ENCODE assay signal across 1 cellular context in the genomic region with DNA sequence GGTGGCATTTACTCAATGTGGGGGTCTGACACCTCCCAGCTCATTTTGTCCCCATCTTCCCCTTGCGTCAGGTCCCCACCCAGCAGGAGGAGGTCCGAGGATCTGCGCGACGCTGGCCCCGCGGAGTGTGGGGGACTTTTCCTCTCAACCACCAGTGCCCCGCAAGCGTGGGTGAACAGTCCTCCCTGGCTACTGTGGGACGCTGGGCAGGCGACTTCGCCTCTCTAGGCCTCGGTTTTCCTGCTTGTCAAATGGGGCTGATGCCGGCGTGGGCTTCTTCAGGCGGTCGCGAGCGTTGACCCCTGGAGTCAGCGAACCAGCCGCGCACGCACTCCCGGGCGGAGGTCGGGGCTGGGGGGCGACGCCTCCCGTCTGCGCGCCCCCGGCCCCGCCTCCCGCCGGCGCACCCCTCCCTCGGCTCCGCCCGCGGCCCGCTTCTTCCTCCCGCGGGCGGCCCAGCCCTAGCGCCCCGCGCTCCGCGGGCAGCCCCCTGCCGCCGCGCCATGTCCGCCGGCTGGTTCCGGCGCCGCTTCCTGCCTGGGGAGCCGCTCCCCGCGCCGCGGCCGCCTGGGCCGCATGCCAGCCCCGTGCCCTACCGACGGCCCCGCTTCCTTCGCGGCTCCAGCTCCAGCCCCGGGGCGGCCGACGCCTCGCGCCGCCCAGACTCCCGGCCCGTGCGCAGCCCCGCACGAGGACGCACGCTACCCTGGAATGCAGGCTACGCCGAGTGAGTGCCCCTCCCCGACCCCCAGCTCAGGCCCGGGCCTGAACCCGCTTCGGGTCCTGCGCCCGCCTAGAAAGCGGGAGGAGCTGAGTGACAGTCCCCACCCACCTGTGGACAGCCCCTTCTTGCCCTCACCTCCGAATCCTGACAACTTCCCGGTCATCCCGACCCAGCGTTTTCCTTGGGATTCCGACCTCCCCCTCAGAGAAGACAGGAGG.
TF ChIP-seq lines count a peak whose summit lies in the region.

A gene with protein sequence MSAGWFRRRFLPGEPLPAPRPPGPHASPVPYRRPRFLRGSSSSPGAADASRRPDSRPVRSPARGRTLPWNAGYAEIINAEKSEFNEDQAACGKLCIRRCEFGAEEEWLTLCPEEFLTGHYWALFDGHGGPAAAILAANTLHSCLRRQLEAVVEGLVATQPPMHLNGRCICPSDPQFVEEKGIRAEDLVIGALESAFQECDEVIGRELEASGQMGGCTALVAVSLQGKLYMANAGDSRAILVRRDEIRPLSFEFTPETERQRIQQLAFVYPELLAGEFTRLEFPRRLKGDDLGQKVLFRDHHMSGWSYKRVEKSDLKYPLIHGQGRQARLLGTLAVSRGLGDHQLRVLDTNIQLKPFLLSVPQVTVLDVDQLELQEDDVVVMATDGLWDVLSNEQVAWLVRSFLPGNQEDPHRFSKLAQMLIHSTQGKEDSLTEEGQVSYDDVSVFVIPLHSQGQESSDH (plus strand): TSS at position 438 of the 942 bp plus-strand sequence. CDS start 66 bp downstream, at position 504.

TF ChIP-seq in WTC11, 78 proteins besides CTCF, POLR2A, EP300 and RAD21 (continued from another document and continues in another):
- TF ChIP-seq, protein P1, sequence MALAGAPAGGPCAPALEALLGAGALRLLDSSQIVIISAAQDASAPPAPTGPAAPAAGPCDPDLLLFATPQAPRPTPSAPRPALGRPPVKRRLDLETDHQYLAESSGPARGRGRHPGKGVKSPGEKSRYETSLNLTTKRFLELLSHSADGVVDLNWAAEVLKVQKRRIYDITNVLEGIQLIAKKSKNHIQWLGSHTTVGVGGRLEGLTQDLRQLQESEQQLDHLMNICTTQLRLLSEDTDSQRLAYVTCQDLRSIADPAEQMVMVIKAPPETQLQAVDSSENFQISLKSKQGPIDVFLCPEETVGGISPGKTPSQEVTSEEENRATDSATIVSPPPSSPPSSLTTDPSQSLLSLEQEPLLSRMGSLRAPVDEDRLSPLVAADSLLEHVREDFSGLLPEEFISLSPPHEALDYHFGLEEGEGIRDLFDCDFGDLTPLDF (CRISPR knock-in tag; IDR thresholded peaks at IDR 0.05) = no peak
- TF ChIP-seq, protein P2, sequence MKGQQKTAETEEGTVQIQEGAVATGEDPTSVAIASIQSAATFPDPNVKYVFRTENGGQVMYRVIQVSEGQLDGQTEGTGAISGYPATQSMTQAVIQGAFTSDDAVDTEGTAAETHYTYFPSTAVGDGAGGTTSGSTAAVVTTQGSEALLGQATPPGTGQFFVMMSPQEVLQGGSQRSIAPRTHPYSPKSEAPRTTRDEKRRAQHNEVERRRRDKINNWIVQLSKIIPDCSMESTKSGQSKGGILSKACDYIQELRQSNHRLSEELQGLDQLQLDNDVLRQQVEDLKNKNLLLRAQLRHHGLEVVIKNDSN (CRISPR knock-in tag; IDR thresholded peaks at IDR 0.05) = no peak
- TF ChIP-seq NFATC4 (CRISPR knock-in tag; IDR thresholded peaks at IDR 0.05) (no peak), NR3C1 (CRISPR knock-in tag; conservative IDR thresholded peaks at IDR 0.05; ENCODE audit: low read depth) (no peak), ZNF416 (CRISPR knock-in tag; IDR thresholded peaks at IDR 0.05) (no peak), RELA (CRISPR knock-in tag; IDR thresholded peaks at IDR 0.05; ENCODE audit: borderline replicate concordance) (0 out of 2 replicates have a peak, but pooled peaks have one; percentile 78), MXD4 (CRISPR knock-in tag; IDR thresholded peaks at IDR 0.05; ENCODE audit: borderline replicate concordance) (no peak), RORB (CRISPR knock-in tag; IDR thresholded peaks at IDR 0.05) (no peak), ZNF121 (CRISPR knock-in tag; IDR thresholded peaks at IDR 0.05) (no peak), GABPB1 (CRISPR knock-in tag; IDR thresholded peaks at IDR 0.05) (no peak), JAZF1 (CRISPR knock-in tag; IDR thresholded peaks at IDR 0.05) (no peak), SMAD3 (CRISPR knock-in tag; IDR thresholded peaks at IDR 0.05; ENCODE audit: borderline replicate concordance) (no peak), TEAD1 (CRISPR knock-in tag; IDR thresholded peaks at IDR 0.05) (peak; percentile 91), FOXK1 (CRISPR knock-in tag; IDR thresholded peaks at IDR 0.05) (no peak; the same call in 1 of the 2 replicates), ZBTB21 (CRISPR knock-in tag; IDR thresholded peaks at IDR 0.05; ENCODE audit: borderline replicate concordance) (no peak), OVOL2 (CRISPR knock-in tag; IDR thresholded peaks at IDR 0.05; ENCODE audit: borderline replicate concordance) (no peak), NR1H2 (CRISPR knock-in tag; IDR thresholded peaks at IDR 0.05) (no peak), ATF1 (CRISPR knock-in tag; IDR thresholded peaks at IDR 0.05) (no peak)
- TF ChIP-seq, protein P3, sequence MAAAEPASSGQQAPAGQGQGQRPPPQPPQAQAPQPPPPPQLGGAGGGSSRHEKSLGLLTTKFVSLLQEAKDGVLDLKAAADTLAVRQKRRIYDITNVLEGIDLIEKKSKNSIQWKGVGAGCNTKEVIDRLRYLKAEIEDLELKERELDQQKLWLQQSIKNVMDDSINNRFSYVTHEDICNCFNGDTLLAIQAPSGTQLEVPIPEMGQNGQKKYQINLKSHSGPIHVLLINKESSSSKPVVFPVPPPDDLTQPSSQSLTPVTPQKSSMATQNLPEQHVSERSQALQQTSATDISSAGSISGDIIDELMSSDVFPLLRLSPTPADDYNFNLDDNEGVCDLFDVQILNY (CRISPR knock-in tag; IDR thresholded peaks at IDR 0.05) = peak; percentile 66
- TF ChIP-seq, protein P4, sequence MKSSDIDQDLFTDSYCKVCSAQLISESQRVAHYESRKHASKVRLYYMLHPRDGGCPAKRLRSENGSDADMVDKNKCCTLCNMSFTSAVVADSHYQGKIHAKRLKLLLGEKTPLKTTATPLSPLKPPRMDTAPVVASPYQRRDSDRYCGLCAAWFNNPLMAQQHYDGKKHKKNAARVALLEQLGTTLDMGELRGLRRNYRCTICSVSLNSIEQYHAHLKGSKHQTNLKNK (CRISPR knock-in tag; IDR thresholded peaks at IDR 0.05) = no peak
- TF ChIP-seq, protein P5, sequence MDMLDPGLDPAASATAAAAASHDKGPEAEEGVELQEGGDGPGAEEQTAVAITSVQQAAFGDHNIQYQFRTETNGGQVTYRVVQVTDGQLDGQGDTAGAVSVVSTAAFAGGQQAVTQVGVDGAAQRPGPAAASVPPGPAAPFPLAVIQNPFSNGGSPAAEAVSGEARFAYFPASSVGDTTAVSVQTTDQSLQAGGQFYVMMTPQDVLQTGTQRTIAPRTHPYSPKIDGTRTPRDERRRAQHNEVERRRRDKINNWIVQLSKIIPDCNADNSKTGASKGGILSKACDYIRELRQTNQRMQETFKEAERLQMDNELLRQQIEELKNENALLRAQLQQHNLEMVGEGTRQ (CRISPR knock-in tag; IDR thresholded peaks at IDR 0.05) = no peak
- TF ChIP-seq, protein P6, sequence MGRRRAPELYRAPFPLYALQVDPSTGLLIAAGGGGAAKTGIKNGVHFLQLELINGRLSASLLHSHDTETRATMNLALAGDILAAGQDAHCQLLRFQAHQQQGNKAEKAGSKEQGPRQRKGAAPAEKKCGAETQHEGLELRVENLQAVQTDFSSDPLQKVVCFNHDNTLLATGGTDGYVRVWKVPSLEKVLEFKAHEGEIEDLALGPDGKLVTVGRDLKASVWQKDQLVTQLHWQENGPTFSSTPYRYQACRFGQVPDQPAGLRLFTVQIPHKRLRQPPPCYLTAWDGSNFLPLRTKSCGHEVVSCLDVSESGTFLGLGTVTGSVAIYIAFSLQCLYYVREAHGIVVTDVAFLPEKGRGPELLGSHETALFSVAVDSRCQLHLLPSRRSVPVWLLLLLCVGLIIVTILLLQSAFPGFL (CRISPR knock-in tag; IDR thresholded peaks at IDR 0.05; ENCODE audit: borderline replicate concordance) = no peak
- TF ChIP-seq, protein P7, sequence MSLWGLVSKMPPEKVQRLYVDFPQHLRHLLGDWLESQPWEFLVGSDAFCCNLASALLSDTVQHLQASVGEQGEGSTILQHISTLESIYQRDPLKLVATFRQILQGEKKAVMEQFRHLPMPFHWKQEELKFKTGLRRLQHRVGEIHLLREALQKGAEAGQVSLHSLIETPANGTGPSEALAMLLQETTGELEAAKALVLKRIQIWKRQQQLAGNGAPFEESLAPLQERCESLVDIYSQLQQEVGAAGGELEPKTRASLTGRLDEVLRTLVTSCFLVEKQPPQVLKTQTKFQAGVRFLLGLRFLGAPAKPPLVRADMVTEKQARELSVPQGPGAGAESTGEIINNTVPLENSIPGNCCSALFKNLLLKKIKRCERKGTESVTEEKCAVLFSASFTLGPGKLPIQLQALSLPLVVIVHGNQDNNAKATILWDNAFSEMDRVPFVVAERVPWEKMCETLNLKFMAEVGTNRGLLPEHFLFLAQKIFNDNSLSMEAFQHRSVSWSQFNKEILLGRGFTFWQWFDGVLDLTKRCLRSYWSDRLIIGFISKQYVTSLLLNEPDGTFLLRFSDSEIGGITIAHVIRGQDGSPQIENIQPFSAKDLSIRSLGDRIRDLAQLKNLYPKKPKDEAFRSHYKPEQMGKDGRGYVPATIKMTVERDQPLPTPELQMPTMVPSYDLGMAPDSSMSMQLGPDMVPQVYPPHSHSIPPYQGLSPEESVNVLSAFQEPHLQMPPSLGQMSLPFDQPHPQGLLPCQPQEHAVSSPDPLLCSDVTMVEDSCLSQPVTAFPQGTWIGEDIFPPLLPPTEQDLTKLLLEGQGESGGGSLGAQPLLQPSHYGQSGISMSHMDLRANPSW (CRISPR knock-in tag; conservative IDR thresholded peaks at IDR 0.05; ENCODE audit: low read depth) = no peak
- TF ChIP-seq, protein P8, sequence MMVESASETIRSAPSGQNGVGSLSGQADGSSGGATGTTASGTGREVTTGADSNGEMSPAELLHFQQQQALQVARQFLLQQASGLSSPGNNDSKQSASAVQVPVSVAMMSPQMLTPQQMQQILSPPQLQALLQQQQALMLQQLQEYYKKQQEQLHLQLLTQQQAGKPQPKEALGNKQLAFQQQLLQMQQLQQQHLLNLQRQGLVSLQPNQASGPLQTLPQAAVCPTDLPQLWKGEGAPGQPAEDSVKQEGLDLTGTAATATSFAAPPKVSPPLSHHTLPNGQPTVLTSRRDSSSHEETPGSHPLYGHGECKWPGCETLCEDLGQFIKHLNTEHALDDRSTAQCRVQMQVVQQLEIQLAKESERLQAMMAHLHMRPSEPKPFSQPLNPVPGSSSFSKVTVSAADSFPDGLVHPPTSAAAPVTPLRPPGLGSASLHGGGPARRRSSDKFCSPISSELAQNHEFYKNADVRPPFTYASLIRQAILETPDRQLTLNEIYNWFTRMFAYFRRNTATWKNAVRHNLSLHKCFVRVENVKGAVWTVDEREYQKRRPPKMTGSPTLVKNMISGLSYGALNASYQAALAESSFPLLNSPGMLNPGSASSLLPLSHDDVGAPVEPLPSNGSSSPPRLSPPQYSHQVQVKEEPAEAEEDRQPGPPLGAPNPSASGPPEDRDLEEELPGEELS (CRISPR knock-in tag; IDR thresholded peaks at IDR 0.05) = peak; percentile 42
- TF ChIP-seq, protein P9, sequence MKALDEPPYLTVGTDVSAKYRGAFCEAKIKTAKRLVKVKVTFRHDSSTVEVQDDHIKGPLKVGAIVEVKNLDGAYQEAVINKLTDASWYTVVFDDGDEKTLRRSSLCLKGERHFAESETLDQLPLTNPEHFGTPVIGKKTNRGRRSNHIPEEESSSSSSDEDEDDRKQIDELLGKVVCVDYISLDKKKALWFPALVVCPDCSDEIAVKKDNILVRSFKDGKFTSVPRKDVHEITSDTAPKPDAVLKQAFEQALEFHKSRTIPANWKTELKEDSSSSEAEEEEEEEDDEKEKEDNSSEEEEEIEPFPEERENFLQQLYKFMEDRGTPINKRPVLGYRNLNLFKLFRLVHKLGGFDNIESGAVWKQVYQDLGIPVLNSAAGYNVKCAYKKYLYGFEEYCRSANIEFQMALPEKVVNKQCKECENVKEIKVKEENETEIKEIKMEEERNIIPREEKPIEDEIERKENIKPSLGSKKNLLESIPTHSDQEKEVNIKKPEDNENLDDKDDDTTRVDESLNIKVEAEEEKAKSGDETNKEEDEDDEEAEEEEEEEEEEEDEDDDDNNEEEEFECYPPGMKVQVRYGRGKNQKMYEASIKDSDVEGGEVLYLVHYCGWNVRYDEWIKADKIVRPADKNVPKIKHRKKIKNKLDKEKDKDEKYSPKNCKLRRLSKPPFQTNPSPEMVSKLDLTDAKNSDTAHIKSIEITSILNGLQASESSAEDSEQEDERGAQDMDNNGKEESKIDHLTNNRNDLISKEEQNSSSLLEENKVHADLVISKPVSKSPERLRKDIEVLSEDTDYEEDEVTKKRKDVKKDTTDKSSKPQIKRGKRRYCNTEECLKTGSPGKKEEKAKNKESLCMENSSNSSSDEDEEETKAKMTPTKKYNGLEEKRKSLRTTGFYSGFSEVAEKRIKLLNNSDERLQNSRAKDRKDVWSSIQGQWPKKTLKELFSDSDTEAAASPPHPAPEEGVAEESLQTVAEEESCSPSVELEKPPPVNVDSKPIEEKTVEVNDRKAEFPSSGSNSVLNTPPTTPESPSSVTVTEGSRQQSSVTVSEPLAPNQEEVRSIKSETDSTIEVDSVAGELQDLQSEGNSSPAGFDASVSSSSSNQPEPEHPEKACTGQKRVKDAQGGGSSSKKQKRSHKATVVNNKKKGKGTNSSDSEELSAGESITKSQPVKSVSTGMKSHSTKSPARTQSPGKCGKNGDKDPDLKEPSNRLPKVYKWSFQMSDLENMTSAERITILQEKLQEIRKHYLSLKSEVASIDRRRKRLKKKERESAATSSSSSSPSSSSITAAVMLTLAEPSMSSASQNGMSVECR (CRISPR knock-in tag; IDR thresholded peaks at IDR 0.05; ENCODE audit: borderline replicate concordance) = no peak
- TF ChIP-seq, protein P10, sequence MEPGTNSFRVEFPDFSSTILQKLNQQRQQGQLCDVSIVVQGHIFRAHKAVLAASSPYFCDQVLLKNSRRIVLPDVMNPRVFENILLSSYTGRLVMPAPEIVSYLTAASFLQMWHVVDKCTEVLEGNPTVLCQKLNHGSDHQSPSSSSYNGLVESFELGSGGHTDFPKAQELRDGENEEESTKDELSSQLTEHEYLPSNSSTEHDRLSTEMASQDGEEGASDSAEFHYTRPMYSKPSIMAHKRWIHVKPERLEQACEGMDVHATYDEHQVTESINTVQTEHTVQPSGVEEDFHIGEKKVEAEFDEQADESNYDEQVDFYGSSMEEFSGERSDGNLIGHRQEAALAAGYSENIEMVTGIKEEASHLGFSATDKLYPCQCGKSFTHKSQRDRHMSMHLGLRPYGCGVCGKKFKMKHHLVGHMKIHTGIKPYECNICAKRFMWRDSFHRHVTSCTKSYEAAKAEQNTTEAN (CRISPR knock-in tag; IDR thresholded peaks at IDR 0.05) = no peak
